In genomic region chr14:44961730-44962572, GRCh38 we compare ENCODE assay signal across 8 cellular contexts. TPM values are rescaled to one million over a fixed set of nuclear protein-coding genes. Genes with fewer than 3 reads are reported as not detected.
DNase-seq lines count a peak whose midpoint lies in the region; TF ChIP-seq lines count a peak whose summit lies in the region.

Gene KLHL28 (minus strand): TSS chr14:44961947. CDS start chr14:44945928, 16,019 bp downstream.
Gene TOGARAM1 (plus strand): TSS chr14:44962190. CDS start chr14:44962422, 232 bp downstream.

- peaks cover 47% of the 10 kb centered on the region for H3K4me1 Mint-ChIP-seq in HFFc6 (ENCODE audit: low read depth)
- H3K4me1 Mint-ChIP-seq in activated naive CD4-positive, alpha-beta T cell treated with anti-CD3 and anti-CD28 coated beads, Interleukin-2, amount 10 ng/mL, durations not matched to agents 7 days and 5 days, result peaks cover 54% of the 10 kb centered on the region

- TF ChIP-seq CTCF in HFFc6 (IDR thresholded peaks at IDR 0.05), result no peak

- H3K9me3 Mint-ChIP-seq in HFFc6, result no peaks in the 10 kb centered on the region
- H3K9me3 Mint-ChIP-seq in activated naive CD4-positive, alpha-beta T cell treated with anti-CD3 and anti-CD28 coated beads, Interleukin-2, amount 10 ng/mL, durations not matched to agents 7 days and 5 days, result peaks cover 20% of the 10 kb centered on the region

- peak; percentile 100 for DNase-seq in GM04504 (ENCODE audit: low read depth)
- DNase-seq in HFFc6, result peak; percentile 100
- peak; percentile 98 for DNase-seq in NAMALWA (ENCODE audit: low spot score)
- peak; percentile 100 for DNase-seq in SK-MEL-5 (ENCODE audit: low read depth, low spot score)
- DNase-seq in activated naive CD4-positive, alpha-beta T cell treated with anti-CD3 and anti-CD28 coated beads, Interleukin-2, amount 10 ng/mL, durations not matched to agents 7 days and 5 days, result peak; percentile 99
- DNase-seq in glomerular endothelial cell (ENCODE audit: extremely low read depth, low read depth, low spot score), result peak; percentile 99
- peak; percentile 99 for DNase-seq in occipital lobe (lab: John Stamatoyannopoulos, UW)

- no peak within 1 kb of the TSS for H3K4me3 Mint-ChIP-seq in HFFc6
- no peak within 1 kb of the TSS for H3K4me3 Mint-ChIP-seq in activated naive CD4-positive, alpha-beta T cell treated with anti-CD3 and anti-CD28 coated beads, Interleukin-2, amount 10 ng/mL, durations not matched to agents 7 days and 5 days

- in situ Hi-C loops in SK-MEL-5 (cut with HindIII; ENCODE audit: low pct_unique_long_range_greater_than_20kb, low sequenced_read_pairs), result no loop called here

- H3K27ac ChIP-seq in temporal lobe (ENCODE audit: low read depth, low read length), result peak within 1 kb of the TSS; percentile 80

- H3K27ac Mint-ChIP-seq in HFFc6, result no peak within 1 kb of the TSS
- no peak within 1 kb of the TSS for H3K27ac Mint-ChIP-seq in activated naive CD4-positive, alpha-beta T cell treated with anti-CD3 and anti-CD28 coated beads, Interleukin-2, amount 10 ng/mL, durations not matched to agents 7 days and 5 days

- no peaks in the 10 kb centered on the region; the same call in 1 of the 2 replicates for H3K27me3 Mint-ChIP-seq in HFFc6 (ENCODE audit: insufficient read depth)
- no peaks in the 10 kb centered on the region for H3K27me3 Mint-ChIP-seq in activated naive CD4-positive, alpha-beta T cell treated with anti-CD3 and anti-CD28 coated beads, Interleukin-2, amount 10 ng/mL, durations not matched to agents 7 days and 5 days

- CTCF ChIA-PET in activated naive CD4-positive, alpha-beta T cell treated with anti-CD3 and anti-CD28 coated beads, Interleukin-2, amount 10 ng/mL, durations not matched to agents 7 days and 5 days (lab: Charles Lee), result interaction anchor here (0.9 to 1.5 kb wide), 3 partner anchors 173 to 307 kb away, joined by 3 to 4 read pairs (median 4); partner anchors contain the start of gene MIS18BP1

- peaks cover 5% of the 10 kb centered on the region; the same call in 1 of the 2 replicates for H3K36me3 Mint-ChIP-seq in HFFc6 (ENCODE audit: low read depth)
- H3K36me3 Mint-ChIP-seq in activated naive CD4-positive, alpha-beta T cell treated with anti-CD3 and anti-CD28 coated beads, Interleukin-2, amount 10 ng/mL, durations not matched to agents 7 days and 5 days, result peaks cover 29% of the 10 kb centered on the region

RNA-seq across cellular contexts. Expression of gene KLHL28, which starts in this region (rescaled TPM):
- total RNA-seq in HFFc6 (2021; fragmentation: NEBNext Ultra II Directional; extraction: Animal tissue kit (Norgen Biotek cat#: 25700)), result 1 to 10 TPM; 6.6 to 9.6 (median 8.5) TPM
- total RNA-seq in SK-MEL-5 (2014; rRNA removed; shearing (Covaris generic)), result 6.7 and 8.6 TPM in 2 replicates
- 4.3 and 5.1 TPM in 2 replicates for polyA plus RNA-seq in SK-MEL-5 (2015; cell fraction: cytosol; rRNA removed)
- polyA plus RNA-seq in SK-MEL-5 (2015; cell fraction: nucleus; rRNA removed), result 5.9 and 10.6 TPM in 2 replicates
- 5.0 and 8.7 TPM in 2 replicates for total RNA-seq in glomerular endothelial cell
- 56.0 TPM for total RNA-seq in occipital lobe
- 33.4 TPM for total RNA-seq in temporal lobe

RNA-seq across cellular contexts. Expression of gene TOGARAM1, which starts in this region (rescaled TPM):
- total RNA-seq in HFFc6 (2021; fragmentation: NEBNext Ultra II Directional; extraction: Animal tissue kit (Norgen Biotek cat#: 25700)), result 10 to 100 TPM in 2 of 6 experiments, 1 to 10 TPM in 4; 7.5 to 13.7 (median 9.3) TPM
- total RNA-seq in SK-MEL-5 (2014; rRNA removed; shearing (Covaris generic)), result 17.1 and 19.1 TPM in 2 replicates
- polyA plus RNA-seq in SK-MEL-5 (2015; cell fraction: cytosol; rRNA removed), result 5.8 and 13.7 TPM in 2 replicates
- polyA plus RNA-seq in SK-MEL-5 (2015; cell fraction: nucleus; rRNA removed), result 20.9 and 22.4 TPM in 2 replicates
- total RNA-seq in glomerular endothelial cell (21.7 and 28.3 TPM in 2 replicates), occipital lobe (91.1 TPM), temporal lobe (37.1 TPM)

Comparison
In these comparisons a context has a peak if more than half of its experiments do, and no peak if none do; other contexts are left out.
1. Peak in every context shown above with its lines: DNase-seq and H3K27ac ChIP-seq.